ENCODE assay signal across 1 cellular context in the genomic region with DNA sequence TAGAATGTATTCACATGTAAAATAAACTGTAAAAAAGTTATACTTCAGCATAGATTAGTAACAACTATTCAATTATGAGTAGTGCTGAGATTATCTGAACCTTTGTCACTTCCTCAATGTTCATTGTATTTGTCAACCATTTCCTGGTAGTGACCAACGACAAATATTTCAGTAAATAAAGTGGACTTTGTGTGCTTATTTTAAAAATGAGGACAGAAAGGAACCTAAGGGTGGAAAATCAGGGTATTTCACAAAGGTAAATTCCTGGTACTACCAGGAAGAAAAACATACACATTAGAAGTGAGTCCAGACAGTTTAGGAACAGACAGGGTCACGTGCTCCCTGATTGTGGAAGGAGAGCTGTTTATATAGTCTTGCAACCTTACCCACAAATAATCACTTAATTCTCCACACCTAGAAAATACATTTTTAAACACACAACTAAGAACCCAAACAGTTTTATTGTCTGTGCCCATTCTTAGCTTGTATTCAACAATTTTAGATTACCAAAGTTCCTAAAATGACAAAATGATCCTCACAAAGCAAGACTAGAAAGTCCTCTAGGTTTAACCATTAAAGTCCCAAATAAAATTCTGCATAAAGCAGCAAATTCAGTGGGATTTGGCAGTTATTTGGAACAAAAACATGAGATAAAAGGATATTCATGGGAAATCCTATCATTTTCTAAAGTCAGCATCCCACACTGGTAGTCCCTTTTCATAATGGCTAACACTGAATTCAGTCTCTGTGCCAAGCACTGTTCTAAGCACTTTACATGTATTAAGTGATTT.
TF ChIP-seq lines count a peak whose summit lies in the region.

No MANE protein-coding gene starts in this region.

TF ChIP-seq in GM23338, 12 proteins besides CTCF, POLR2A, EP300 and RAD21 (continued from another document):
- TF ChIP-seq, protein P1, sequence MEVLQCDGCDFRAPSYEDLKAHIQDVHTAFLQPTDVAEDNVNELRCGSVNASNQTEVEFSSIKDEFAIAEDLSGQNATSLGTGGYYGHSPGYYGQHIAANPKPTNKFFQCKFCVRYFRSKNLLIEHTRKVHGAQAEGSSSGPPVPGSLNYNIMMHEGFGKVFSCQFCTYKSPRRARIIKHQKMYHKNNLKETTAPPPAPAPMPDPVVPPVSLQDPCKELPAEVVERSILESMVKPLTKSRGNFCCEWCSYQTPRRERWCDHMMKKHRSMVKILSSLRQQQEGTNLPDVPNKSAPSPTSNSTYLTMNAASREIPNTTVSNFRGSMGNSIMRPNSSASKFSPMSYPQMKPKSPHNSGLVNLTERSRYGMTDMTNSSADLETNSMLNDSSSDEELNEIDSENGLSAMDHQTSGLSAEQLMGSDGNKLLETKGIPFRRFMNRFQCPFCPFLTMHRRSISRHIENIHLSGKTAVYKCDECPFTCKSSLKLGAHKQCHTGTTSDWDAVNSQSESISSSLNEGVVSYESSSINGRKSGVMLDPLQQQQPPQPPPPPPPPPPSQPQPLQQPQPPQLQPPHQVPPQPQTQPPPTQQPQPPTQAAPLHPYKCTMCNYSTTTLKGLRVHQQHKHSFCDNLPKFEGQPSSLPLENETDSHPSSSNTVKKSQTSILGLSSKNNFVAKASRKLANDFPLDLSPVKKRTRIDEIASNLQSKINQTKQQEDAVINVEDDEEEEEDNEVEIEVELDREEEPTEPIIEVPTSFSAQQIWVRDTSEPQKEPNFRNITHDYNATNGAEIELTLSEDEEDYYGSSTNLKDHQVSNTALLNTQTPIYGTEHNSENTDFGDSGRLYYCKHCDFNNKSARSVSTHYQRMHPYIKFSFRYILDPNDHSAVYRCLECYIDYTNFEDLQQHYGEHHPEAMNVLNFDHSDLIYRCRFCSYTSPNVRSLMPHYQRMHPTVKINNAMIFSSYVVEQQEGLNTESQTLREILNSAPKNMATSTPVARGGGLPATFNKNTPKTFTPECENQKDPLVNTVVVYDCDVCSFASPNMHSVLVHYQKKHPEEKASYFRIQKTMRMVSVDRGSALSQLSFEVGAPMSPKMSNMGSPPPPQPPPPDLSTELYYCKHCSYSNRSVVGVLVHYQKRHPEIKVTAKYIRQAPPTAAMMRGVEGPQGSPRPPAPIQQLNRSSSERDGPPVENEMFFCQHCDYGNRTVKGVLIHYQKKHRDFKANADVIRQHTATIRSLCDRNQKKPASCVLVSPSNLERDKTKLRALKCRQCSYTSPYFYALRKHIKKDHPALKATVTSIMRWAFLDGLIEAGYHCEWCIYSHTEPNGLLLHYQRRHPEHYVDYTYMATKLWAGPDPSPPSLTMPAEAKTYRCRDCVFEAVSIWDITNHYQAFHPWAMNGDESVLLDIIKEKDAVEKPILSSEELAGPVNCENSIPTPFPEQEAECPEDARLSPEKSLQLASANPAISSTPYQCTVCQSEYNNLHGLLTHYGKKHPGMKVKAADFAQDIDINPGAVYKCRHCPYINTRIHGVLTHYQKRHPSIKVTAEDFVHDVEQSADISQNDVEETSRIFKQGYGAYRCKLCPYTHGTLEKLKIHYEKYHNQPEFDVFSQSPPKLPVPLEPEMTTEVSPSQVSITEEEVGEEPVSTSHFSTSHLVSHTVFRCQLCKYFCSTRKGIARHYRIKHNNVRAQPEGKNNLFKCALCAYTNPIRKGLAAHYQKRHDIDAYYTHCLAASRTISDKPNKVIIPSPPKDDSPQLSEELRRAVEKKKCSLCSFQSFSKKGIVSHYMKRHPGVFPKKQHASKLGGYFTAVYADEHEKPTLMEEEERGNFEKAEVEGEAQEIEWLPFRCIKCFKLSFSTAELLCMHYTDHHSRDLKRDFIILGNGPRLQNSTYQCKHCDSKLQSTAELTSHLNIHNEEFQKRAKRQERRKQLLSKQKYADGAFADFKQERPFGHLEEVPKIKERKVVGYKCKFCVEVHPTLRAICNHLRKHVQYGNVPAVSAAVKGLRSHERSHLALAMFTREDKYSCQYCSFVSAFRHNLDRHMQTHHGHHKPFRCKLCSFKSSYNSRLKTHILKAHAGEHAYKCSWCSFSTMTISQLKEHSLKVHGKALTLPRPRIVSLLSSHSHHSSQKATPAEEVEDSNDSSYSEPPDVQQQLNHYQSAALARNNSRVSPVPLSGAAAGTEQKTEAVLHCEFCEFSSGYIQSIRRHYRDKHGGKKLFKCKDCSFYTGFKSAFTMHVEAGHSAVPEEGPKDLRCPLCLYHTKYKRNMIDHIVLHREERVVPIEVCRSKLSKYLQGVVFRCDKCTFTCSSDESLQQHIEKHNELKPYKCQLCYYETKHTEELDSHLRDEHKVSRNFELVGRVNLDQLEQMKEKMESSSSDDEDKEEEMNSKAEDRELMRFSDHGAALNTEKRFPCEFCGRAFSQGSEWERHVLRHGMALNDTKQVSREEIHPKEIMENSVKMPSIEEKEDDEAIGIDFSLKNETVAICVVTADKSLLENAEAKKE (CRISPR knock-in tag; IDR thresholded peaks at IDR 0.05) = no peak
